Comparison of ENCODE assay signal across 1 cellular context in the genomic region with DNA sequence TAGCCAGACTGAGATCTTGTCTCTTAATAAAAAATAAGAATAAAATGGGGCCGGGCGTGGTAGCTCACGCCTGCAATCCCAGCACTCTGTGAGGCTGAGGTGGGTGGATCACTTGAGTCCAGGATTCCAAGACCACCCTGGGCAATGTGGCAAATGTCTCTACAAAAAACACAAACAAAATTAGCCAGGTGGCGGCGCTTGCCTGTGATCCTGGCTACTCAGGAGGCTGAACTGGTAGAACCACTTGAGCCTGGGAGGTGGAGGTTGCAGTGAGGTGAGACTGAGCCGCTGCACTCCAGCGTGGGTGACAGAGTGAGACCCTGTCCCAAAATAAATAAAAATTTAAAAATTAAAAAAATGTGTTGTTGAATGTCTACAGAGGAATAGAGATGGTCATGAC.
TF ChIP-seq lines count a peak whose summit lies in the region.

No MANE protein-coding gene starts in this region.

TF ChIP-seq in HepG2, 621 proteins besides CTCF, POLR2A, EP300 and RAD21:
- TF ChIP-seq, protein P1, sequence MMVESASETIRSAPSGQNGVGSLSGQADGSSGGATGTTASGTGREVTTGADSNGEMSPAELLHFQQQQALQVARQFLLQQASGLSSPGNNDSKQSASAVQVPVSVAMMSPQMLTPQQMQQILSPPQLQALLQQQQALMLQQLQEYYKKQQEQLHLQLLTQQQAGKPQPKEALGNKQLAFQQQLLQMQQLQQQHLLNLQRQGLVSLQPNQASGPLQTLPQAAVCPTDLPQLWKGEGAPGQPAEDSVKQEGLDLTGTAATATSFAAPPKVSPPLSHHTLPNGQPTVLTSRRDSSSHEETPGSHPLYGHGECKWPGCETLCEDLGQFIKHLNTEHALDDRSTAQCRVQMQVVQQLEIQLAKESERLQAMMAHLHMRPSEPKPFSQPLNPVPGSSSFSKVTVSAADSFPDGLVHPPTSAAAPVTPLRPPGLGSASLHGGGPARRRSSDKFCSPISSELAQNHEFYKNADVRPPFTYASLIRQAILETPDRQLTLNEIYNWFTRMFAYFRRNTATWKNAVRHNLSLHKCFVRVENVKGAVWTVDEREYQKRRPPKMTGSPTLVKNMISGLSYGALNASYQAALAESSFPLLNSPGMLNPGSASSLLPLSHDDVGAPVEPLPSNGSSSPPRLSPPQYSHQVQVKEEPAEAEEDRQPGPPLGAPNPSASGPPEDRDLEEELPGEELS (CRISPR knock-in tag; IDR thresholded peaks at IDR 0.05), result no peak
- peak; percentile 11; the same call in 1 of the 2 replicates for TF ChIP-seq SMC3 (IDR thresholded peaks at IDR 0.05; ENCODE audit: low read length)
- TF ChIP-seq STAG1 (CRISPR knock-in tag; IDR thresholded peaks at IDR 0.05), result peak; percentile 12; the same call in 1 of the 2 replicates
- 0 out of 2 replicates have a peak, but pooled peaks have one; percentile 13 for TF ChIP-seq IRF2 (CRISPR knock-in tag; IDR thresholded peaks at IDR 0.05)
